8 cellular contexts compared by ENCODE assay signal in the genomic region with DNA sequence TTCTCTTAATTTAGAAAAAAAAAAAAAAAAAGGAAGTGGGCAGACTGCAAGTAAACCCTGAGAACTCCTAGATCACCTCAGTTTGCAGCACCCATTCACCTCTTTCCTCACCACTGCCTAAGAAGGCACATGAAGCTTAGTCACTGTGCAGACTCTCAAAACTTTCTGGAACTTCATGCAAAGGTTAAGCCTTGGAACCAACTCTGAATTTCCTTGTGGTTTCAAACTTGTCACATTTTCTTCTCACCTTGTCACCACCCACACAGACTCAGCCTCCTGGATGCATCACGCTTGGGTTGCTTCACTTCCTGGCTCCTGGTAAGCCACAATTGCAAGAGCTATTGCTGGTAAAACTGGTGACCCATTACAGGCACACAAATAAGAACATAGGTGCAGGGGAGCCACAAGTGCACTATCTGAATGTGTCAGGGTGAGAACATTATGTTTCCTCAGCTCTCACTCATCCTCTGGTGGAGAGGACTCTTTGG. TPM values are rescaled to one million over a fixed set of nuclear protein-coding genes. Genes with fewer than 3 reads are reported as not detected.
A peak's percentile ranks its signal among the peaks of the same experiment; 100 is the strongest.
DNase-seq lines count a peak whose midpoint lies in the region; ATAC-seq, FAIRE-seq and TF ChIP-seq lines count a peak whose summit lies in the region.

No MANE protein-coding gene starts in this region.

- FAIRE-seq in GM12892 (lab: Jason Lieb, UNC) = peak; percentile 95

- ATAC-seq in HG02678 (IDR thresholded peaks at IDR 0.05; ENCODE audit: unreplicated experiment) (peak; percentile 66), right lobe of liver (peak; percentile 68 to 97 (median 85))

- H3K27me3 ChIP-seq in right lobe of liver (no peaks in the 10 kb centered on the region), suprapubic skin (no peaks in the 10 kb centered on the region), neuronal stem cell (ENCODE audit: control insufficient read depth in 3 of 3, insufficient read depth in 3 of 3, low read depth in 1 of 3, low read length in 3 of 3) (peaks cover 0 to 3% (median 3%) of the 10 kb centered on the region in 3 experiments)

- no peak overlapping the region for H3K18ac ChIP-seq in neuronal stem cell (ENCODE audit: low read length)

- H3K27ac ChIP-seq in right lobe of liver (no peak overlapping the region), suprapubic skin (no peak overlapping the region), neuronal stem cell (replicated peaks; ENCODE audit: low read length) (no peak overlapping the region)

- TF ChIP-seq POLR2A in GM12892 (IDR thresholded peaks at IDR 0.05; ENCODE audit: low read depth, low read length) (no peak), right lobe of liver (IDR thresholded peaks at IDR 0.05) (peak; percentile 59), suprapubic skin (IDR thresholded peaks at IDR 0.05) (no peak)

- no peak overlapping the region for H3K23ac ChIP-seq in neuronal stem cell (ENCODE audit: low read depth, low read length, poor library complexity)

- H3K9ac ChIP-seq in neuronal stem cell (ENCODE audit: low read depth, low read length, poor library complexity) = no peak overlapping the region

- H2AK5ac ChIP-seq in neuronal stem cell (ENCODE audit: low read depth, low read length) = no peak overlapping the region

- DNase-seq in GM12892 (ENCODE audit: insufficient read length) (peak; percentile 36), right lobe of liver (peak in 1 of 3 donors; percentile 55), suprapubic skin (ENCODE audit: low spot score in 2 of 2) (no peak), neuronal stem cell (ENCODE audit: low spot score) (no peak), HuH-7.5 (ENCODE audit: low spot score) (no peak)
- peak; percentile 89 for DNase-seq in NK-92 treated with Interleukin-12 subunit alpha and Interleukin-12 subunit beta, amount 100 ng/mL, for 24 hours (lab: John Stamatoyannopoulos, UW)
- peak; percentile 86 to 87 for DNase-seq in activated T-cell treated with anti-CD3 and anti-CD28 coated beads, Interleukin-2, amount 50 U/mL, for 48 hours

- H2BK12ac ChIP-seq in neuronal stem cell (ENCODE audit: low read length) = no peak overlapping the region

- H3K4me3 ChIP-seq in right lobe of liver (no peak overlapping the region), suprapubic skin (no peak overlapping the region), neuronal stem cell (ENCODE audit: low read length in 2 of 2) (no peak overlapping the region)

- H3K4ac ChIP-seq in neuronal stem cell (ENCODE audit: low read length) = no peak overlapping the region

- H2BK5ac ChIP-seq in neuronal stem cell (ENCODE audit: low read length) = no peak overlapping the region

- no peak overlapping the region for H4K8ac ChIP-seq in neuronal stem cell (ENCODE audit: low read depth, low read length)

- TF ChIP-seq CTCF in right lobe of liver (IDR thresholded peaks at IDR 0.05) (no peak), suprapubic skin (IDR thresholded peaks at IDR 0.05) (no peak)

- peaks cover 1% of the 10 kb centered on the region for H3K79me1 ChIP-seq in neuronal stem cell (ENCODE audit: low read depth, low read length)

- no peak overlapping the region for H3K4me2 ChIP-seq in neuronal stem cell (ENCODE audit: insufficient read depth, low read length, poor library complexity, severe bottlenecking)

- no peak overlapping the region for H2AFZ ChIP-seq in neuronal stem cell (ENCODE audit: low read length)

- no peaks in the 10 kb centered on the region for H3K9me3 ChIP-seq in right lobe of liver
- peaks cover 5% of the 10 kb centered on the region for H3K9me3 ChIP-seq in suprapubic skin
- peaks cover 3 to 6% of the 10 kb centered on the region in 2 donors for H3K9me3 ChIP-seq in neuronal stem cell (replicated peaks in 1 of 2; ENCODE audit: control insufficient read depth in 2 of 2, insufficient read depth in 1 of 2, low read depth in 1 of 2, low read length in 2 of 2)

- intact Hi-C loops in right lobe of liver (cut with DNase I) = no loop called here

- no peak overlapping the region for H2BK15ac ChIP-seq in neuronal stem cell (ENCODE audit: low read length)

- H4K91ac ChIP-seq in neuronal stem cell (ENCODE audit: low read depth, low read length, poor library complexity) = no peak overlapping the region

- H2BK120ac ChIP-seq in neuronal stem cell (ENCODE audit: low read depth, low read length) = no peak overlapping the region

- H3K4me1 ChIP-seq in right lobe of liver = peaks cover 0 to 4% (median 0%) of the 10 kb centered on the region in 4 donors
- no peaks in the 10 kb centered on the region for H3K4me1 ChIP-seq in suprapubic skin
- H3K4me1 ChIP-seq in neuronal stem cell (ENCODE audit: control insufficient read depth in 2 of 2, insufficient read depth in 1 of 2, low read depth in 1 of 2, low read length in 2 of 2) = peaks cover 2% of the 10 kb centered on the region in 2 donors

- WGBS in right lobe of liver (ENCODE audit: insufficient coverage, low coverage, low lambda C conversion rate, missing lambda C conversion rate) = 13% methylated on average over 1 of the region's 1 CpG
- 20% methylated on average over 1 of the region's 1 CpG for WGBS in suprapubic skin
- WGBS in neuronal stem cell (ENCODE audit: extremely low coverage in 2 of 2, insufficient read length in 2 of 2, insufficient replicate concordance in 1 of 2), 2 donors = no CpG with 5 or more reads among the region's 1 CpG

- no peak overlapping the region for H3K14ac ChIP-seq in neuronal stem cell (ENCODE audit: low read length)

- no peaks in the 10 kb centered on the region for H3K36me3 ChIP-seq in right lobe of liver
- H3K36me3 ChIP-seq in suprapubic skin = no peaks in the 10 kb centered on the region
- no peaks in the 10 kb centered on the region for H3K36me3 ChIP-seq in neuronal stem cell (replicated peaks in 1 of 2; ENCODE audit: control insufficient read depth in 2 of 2, insufficient read depth in 2 of 2, low read length in 2 of 2)

- TF ChIP-seq EP300 in suprapubic skin (IDR thresholded peaks at IDR 0.05) = peak; percentile 43

RNA-seq across cellular contexts. Expression of a gene that starts 15.0 kb away (rescaled TPM):
- polyA plus RNA-seq in GM12892 (2012; ENCODE audit: missing spikeins) = 4.4 TPM
- total RNA-seq in right lobe of liver = 100 to 1,000 TPM in 2 of 6 experiments, 10 to 100 TPM in 4; 42.2 to 129 (median 53.5) TPM
- total RNA-seq in suprapubic skin = 10 to 100 TPM; 38.9 to 60.5 (median 49.4) TPM
- 19.4 TPM for polyA plus RNA-seq in neuronal stem cell (2013, experiment 1 of 2)
- polyA plus RNA-seq in neuronal stem cell (2013, experiment 2 of 2) = 19.5 TPM

RNA-seq across cellular contexts. Expression of a gene that starts 29.9 kb away (rescaled TPM):
- not detected for polyA plus RNA-seq in GM12892 (2012; ENCODE audit: missing spikeins)
- not detected for total RNA-seq in right lobe of liver
- under 1 TPM in 1 of 4 donors, not detected in 3; 0.45 TPM for total RNA-seq in suprapubic skin
- polyA plus RNA-seq in neuronal stem cell (2013, experiment 1 of 2) = not detected
- not detected for polyA plus RNA-seq in neuronal stem cell (2013, experiment 2 of 2)

Comparison
In these comparisons a context has a peak if more than half of its experiments do, and no peak if none do; other contexts are left out.
1. DNase-seq: peak in GM12892 (single experiment), NK-92 treated with Interleukin-12 subunit alpha and Interleukin-12 subunit beta, amount 100 ng/mL, for 24 hours (single experiment) and activated T-cell treated with anti-CD3 and anti-CD28 coated beads, Interleukin-2, amount 50 U/mL, for 48 hours (2 of 2); none in suprapubic skin (0 of 2), neuronal stem cell (single experiment) and HuH-7.5 (single experiment).